Comparison of ENCODE assay signal across 13 cellular contexts in the genomic region with DNA sequence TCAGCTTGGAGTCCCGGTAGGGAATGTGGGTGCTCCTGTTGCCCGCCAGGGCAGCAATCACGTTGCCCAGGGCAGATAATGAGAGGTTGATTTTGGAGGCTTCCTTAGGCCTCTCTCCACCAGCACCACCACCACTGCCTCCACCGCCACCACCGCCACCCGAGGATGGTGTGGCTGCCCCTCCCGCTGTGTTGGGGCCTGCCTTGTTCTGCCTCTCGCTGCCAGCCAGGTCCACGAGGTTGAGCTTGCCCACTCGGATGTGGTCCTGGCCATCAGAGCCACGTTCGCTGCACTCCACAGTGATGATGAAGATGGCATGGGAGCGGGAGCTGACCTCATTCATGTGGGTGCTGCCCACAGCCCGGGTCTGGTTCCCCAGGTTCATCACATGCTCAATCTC. TPM values are rescaled to one million over a fixed set of nuclear protein-coding genes. Genes with fewer than 3 reads are reported as not detected.
A peak's percentile ranks its signal among the peaks of the same experiment; 100 is the strongest.
DNase-seq lines count a peak whose midpoint lies in the region; ATAC-seq, FAIRE-seq and TF ChIP-seq lines count a peak whose summit lies in the region.
"Had no signal": no experiment of that assay in that cellular context is flagged by ENCODE, and none has a peak within 500 bp of the region (broad histone marks: within the 10 kb centered on the region; RNA-seq: fewer than 3 reads in every experiment).

No MANE protein-coding gene starts in this region.

- DNase-seq in activated naive CD4-positive, alpha-beta T cell (lab: John Stamatoyannopoulos, UW), result no peak
- DNase-seq in activated CD8-positive, alpha-beta T cell treated with anti-CD3 and anti-CD28 coated beads, Interleukin-2, amount 10 ng/mL, durations not matched to agents 7 days and 5 days, result no peak
- DNase-seq in keratinocyte (ENCODE audit: low read depth, low spot score) (no peak), CD1c-positive myeloid dendritic cell (ENCODE audit: extremely low spot score) (no peak), SHP77 treated with DMSO at 0.1 percent for 48 hours (lab: John Stamatoyannopoulos, UW) (no peak)
- DNase-seq in stimulated activated naive CD8-positive, alpha-beta T cell treated with anti-CD3 and anti-CD28 coated beads, Interleukin-15, amount 100 ng/mL, for 72 hours, result no peak
- DNase-seq: amniotic stem cell; Kasumi-1; RPMI8226; stimulated activated CD4-positive, alpha-beta T cell treated with anti-CD3 and anti-CD28 coated beads, Interleukin-1b, Interleukin-23, amount 100 ng/mL, for 48 hours had no signal

- no peak overlapping the region for H3K9ac ChIP-seq in keratinocyte (ENCODE audit: control insufficient read depth, extremely low read depth, insufficient read depth, low read length)

- no peak for ATAC-seq in activated CD8-positive, alpha-beta T cell treated with anti-CD3 and anti-CD28 coated beads, Interleukin-2, amount 10 ng/mL, durations not matched to agents 7 days and 5 days
- no peak for ATAC-seq in stimulated activated naive CD8-positive, alpha-beta T cell treated with anti-CD3 and anti-CD28 coated beads, Interleukin-15, amount 100 ng/mL, for 72 hours
- ATAC-seq in GM18861 (IDR thresholded peaks at IDR 0.05; ENCODE audit: unreplicated experiment), result no peak

- H3K9me3 ChIP-seq in keratinocyte (ENCODE audit: control insufficient read depth, low read depth, low read length), result no peaks in the 10 kb centered on the region

- H2AFZ ChIP-seq in keratinocyte (ENCODE audit: control insufficient read depth, low read length), result no peak overlapping the region

- H3K36me3 Mint-ChIP-seq in activated naive CD4-positive, alpha-beta T cell treated with anti-CD3 and anti-CD28 coated beads, Interleukin-2, amount 50 U/mL, for 24 hours, result no peaks in the 10 kb centered on the region
- no peaks in the 10 kb centered on the region for H3K36me3 Mint-ChIP-seq in activated CD8-positive, alpha-beta T cell treated with anti-CD3 and anti-CD28 coated beads, Interleukin-2, amount 10 ng/mL, durations not matched to agents 7 days and 5 days (ENCODE audit: low read depth)

- no peaks in the 10 kb centered on the region for H3K27me3 Mint-ChIP-seq in activated naive CD4-positive, alpha-beta T cell treated with anti-CD3 and anti-CD28 coated beads, Interleukin-2, amount 50 U/mL, for 24 hours
- no peaks in the 10 kb centered on the region for H3K27me3 Mint-ChIP-seq in activated CD8-positive, alpha-beta T cell treated with anti-CD3 and anti-CD28 coated beads, Interleukin-2, amount 10 ng/mL, durations not matched to agents 7 days and 5 days (ENCODE audit: low read depth)
- no peaks in the 10 kb centered on the region for H3K27me3 Mint-ChIP-seq in stimulated activated naive CD8-positive, alpha-beta T cell treated with anti-CD3 and anti-CD28 coated beads, Interleukin-15, amount 100 ng/mL, for 72 hours

- peaks cover 9% of the 10 kb centered on the region for H3K4me1 Mint-ChIP-seq in activated naive CD4-positive, alpha-beta T cell treated with anti-CD3 and anti-CD28 coated beads, Interleukin-2, amount 50 U/mL, for 24 hours
- peaks cover 16% of the 10 kb centered on the region for H3K4me1 Mint-ChIP-seq in activated CD8-positive, alpha-beta T cell treated with anti-CD3 and anti-CD28 coated beads, Interleukin-2, amount 10 ng/mL, durations not matched to agents 7 days and 5 days (ENCODE audit: low read depth)
- peaks cover 43% of the 10 kb centered on the region for H3K4me1 Mint-ChIP-seq in stimulated activated naive CD8-positive, alpha-beta T cell treated with anti-CD3 and anti-CD28 coated beads, Interleukin-15, amount 100 ng/mL, for 72 hours

- H3K4me3 Mint-ChIP-seq in activated naive CD4-positive, alpha-beta T cell treated with anti-CD3 and anti-CD28 coated beads, Interleukin-2, amount 50 U/mL, for 24 hours, result peak overlapping the region; percentile 6
- H3K4me3 Mint-ChIP-seq in activated CD8-positive, alpha-beta T cell treated with anti-CD3 and anti-CD28 coated beads, Interleukin-2, amount 10 ng/mL, durations not matched to agents 7 days and 5 days, result peak overlapping the region; percentile 87
- peak overlapping the region; percentile 20 to 95 for H3K4me3 Mint-ChIP-seq in stimulated activated naive CD8-positive, alpha-beta T cell treated with anti-CD3 and anti-CD28 coated beads, Interleukin-15, amount 100 ng/mL, for 72 hours

- FAIRE-seq in keratinocyte (lab: Jason Lieb, UNC), result no peak
- FAIRE-seq: H54 had no signal

- dilution Hi-C loops in keratinocyte (cut with MboI; ENCODE audit: extremely low pct_ligation_motif_present, low sequenced_read_pairs), result no loop called here

- peaks cover 37% of the 10 kb centered on the region for H3K4me1 ChIP-seq in keratinocyte (ENCODE audit: control insufficient read depth, extremely low read depth, insufficient read depth, low read length)

- CTCF ChIA-PET in activated CD8-positive, alpha-beta T cell treated with anti-CD3 and anti-CD28 coated beads, Interleukin-2, amount 10 ng/mL, durations not matched to agents 7 days and 5 days (lab: Charles Lee), result interaction anchor here (0.7 to 1.5 kb wide), 5 partner anchors 8 to 373 kb away, joined by 3 to 4 read pairs (median 3); no protein-coding TSS in a partner anchor

- H4K20me1 ChIP-seq in keratinocyte (ENCODE audit: control insufficient read depth, extremely low read depth, insufficient read depth, low read length), result no peaks in the 10 kb centered on the region

- peaks cover 2 to 4% of the 10 kb centered on the region in 2 experiments for H3K36me3 ChIP-seq in keratinocyte (ENCODE audit: control insufficient read depth in 2 of 2, extremely low read depth in 1 of 2, insufficient read depth in 2 of 2, low read length in 2 of 2)

- POLR2A ChIA-PET in activated CD8-positive, alpha-beta T cell treated with anti-CD3 and anti-CD28 coated beads, Interleukin-2, amount 10 ng/mL, durations not matched to agents 7 days and 5 days (lab: Charles Lee), result interaction anchor here (1.3 to 1.5 kb wide), 2 partner anchors 10 to 17 kb away, joined by 3 read pairs; no protein-coding TSS in a partner anchor

- no peak overlapping the region for H3K27ac Mint-ChIP-seq in activated naive CD4-positive, alpha-beta T cell treated with anti-CD3 and anti-CD28 coated beads, Interleukin-2, amount 50 U/mL, for 24 hours
- H3K27ac Mint-ChIP-seq in activated CD8-positive, alpha-beta T cell treated with anti-CD3 and anti-CD28 coated beads, Interleukin-2, amount 10 ng/mL, durations not matched to agents 7 days and 5 days, result no peak overlapping the region
- no peak overlapping the region for H3K27ac Mint-ChIP-seq in stimulated activated naive CD8-positive, alpha-beta T cell treated with anti-CD3 and anti-CD28 coated beads, Interleukin-15, amount 100 ng/mL, for 72 hours

- no peak overlapping the region for H3K27ac ChIP-seq in keratinocyte (ENCODE audit: control insufficient read depth, insufficient read depth, low read length)

- H3K4me2 ChIP-seq in keratinocyte (ENCODE audit: control insufficient read depth, extremely low read depth, insufficient read depth, low read depth, low read length), result peak overlapping the region; percentile 88

- H3K4me3 ChIP-seq in keratinocyte (ENCODE audit: control insufficient read depth in 2 of 3, extremely low read depth in 1 of 3, insufficient read depth in 2 of 3, low read depth in 1 of 3, low read length in 3 of 3), result no peak overlapping the region

- peaks cover 19% of the 10 kb centered on the region for H3K79me2 ChIP-seq in keratinocyte (ENCODE audit: control insufficient read depth, insufficient read depth, low read length)

- H3K27me3 ChIP-seq in keratinocyte (ENCODE audit: control insufficient read depth, extremely low read depth, insufficient read depth, low read length), result no peaks in the 10 kb centered on the region

- H3K9me3 Mint-ChIP-seq in activated naive CD4-positive, alpha-beta T cell treated with anti-CD3 and anti-CD28 coated beads, Interleukin-2, amount 50 U/mL, for 24 hours, result no peaks in the 10 kb centered on the region
- H3K9me3 Mint-ChIP-seq in activated CD8-positive, alpha-beta T cell treated with anti-CD3 and anti-CD28 coated beads, Interleukin-2, amount 10 ng/mL, durations not matched to agents 7 days and 5 days (ENCODE audit: insufficient read depth), result no peaks in the 10 kb centered on the region
- no peaks in the 10 kb centered on the region for H3K9me3 Mint-ChIP-seq in stimulated activated naive CD8-positive, alpha-beta T cell treated with anti-CD3 and anti-CD28 coated beads, Interleukin-15, amount 100 ng/mL, for 72 hours

- no peak for TF ChIP-seq CTCF in keratinocyte (optimal IDR thresholded peaks at IDR 0.05 in 1 of 3, IDR thresholded peaks at IDR 0.05 in 1 of 3, conservative IDR thresholded peaks at IDR 0.05 in 1 of 3; ENCODE audit: extremely low read depth in 1 of 3, insufficient read depth in 2 of 3, low read length in 3 of 3)

- no peaks in the 10 kb centered on the region for H3K9me1 ChIP-seq in keratinocyte (ENCODE audit: control insufficient read depth, extremely low read depth, insufficient read depth, low read length)

RNA-seq across cellular contexts. Expression of gene KIF3C, which starts 1.3 kb away (rescaled TPM):
- 10 to 100 TPM; 11.3 to 13.4 TPM for total RNA-seq in activated CD8-positive, alpha-beta T cell treated with anti-CD3 and anti-CD28 coated beads, Interleukin-2, amount 10 ng/mL, durations not matched to agents 7 days and 5 days
- 6.5 to 8.4 TPM (median 7.4 TPM) in 3 replicates for polyA plus RNA-seq in keratinocyte
- polyA plus RNA-seq in keratinocyte (2011; ENCODE audit: low read depth), result 13.4 TPM
- polyA plus RNA-seq in keratinocyte (2011; cell fraction: cytosol; rRNA removed), result 7.0 and 10.3 TPM in 2 replicates
- 9.9 and 11.9 TPM in 2 replicates for polyA plus RNA-seq in keratinocyte (2011; cell fraction: nucleus; rRNA removed)
- polyA plus RNA-seq in keratinocyte (2012; ENCODE audit: low replicate concordance), result 5.7 and 20.9 TPM in 2 replicates
- polyA minus RNA-seq in keratinocyte, result 9.7 to 24.6 TPM (median 10.8 TPM) in 3 replicates
- 15.9 TPM for polyA minus RNA-seq in keratinocyte (2011; cell fraction: cytosol; rRNA and poly(A)+ RNA removed)
- polyA minus RNA-seq in keratinocyte (2011; cell fraction: nucleus; rRNA and poly(A)+ RNA removed), result 10.2 and 13.2 TPM in 2 replicates

RNA-seq across cellular contexts. Expression of gene RAB10, which starts 52.9 kb away (rescaled TPM):
- total RNA-seq in activated CD8-positive, alpha-beta T cell treated with anti-CD3 and anti-CD28 coated beads, Interleukin-2, amount 10 ng/mL, durations not matched to agents 7 days and 5 days, result 100 to 1,000 TPM; 110 to 115 TPM
- 139 to 252 TPM (median 161 TPM) in 3 replicates for polyA plus RNA-seq in keratinocyte
- 328 TPM for polyA plus RNA-seq in keratinocyte (2011; ENCODE audit: low read depth)
- polyA plus RNA-seq in keratinocyte (2011; cell fraction: cytosol; rRNA removed), result 225 and 344 TPM in 2 replicates
- polyA plus RNA-seq in keratinocyte (2011; cell fraction: nucleus; rRNA removed), result 141 and 287 TPM in 2 replicates
- polyA plus RNA-seq in keratinocyte (2012; ENCODE audit: low replicate concordance), result 176 and 274 TPM in 2 replicates
- polyA minus RNA-seq in keratinocyte, result 27.3 to 149 TPM (median 105 TPM) in 3 replicates
- 202 TPM for polyA minus RNA-seq in keratinocyte (2011; cell fraction: cytosol; rRNA and poly(A)+ RNA removed)
- 73.4 and 110 TPM in 2 replicates for polyA minus RNA-seq in keratinocyte (2011; cell fraction: nucleus; rRNA and poly(A)+ RNA removed)

Comparison
In these comparisons a context has a peak if more than half of its experiments do, and no peak if none do; other contexts are left out.
1. H3K4me3 Mint-ChIP-seq: peak in every context shown above with its lines; median percentile 87 in activated CD8-positive, alpha-beta T cell treated with anti-CD3 and anti-CD28 coated beads, Interleukin-2, amount 10 ng/mL, durations not matched to agents 7 days and 5 days; 58 in stimulated activated naive CD8-positive, alpha-beta T cell treated with anti-CD3 and anti-CD28 coated beads, Interleukin-15, amount 100 ng/mL, for 72 hours; 6 in activated naive CD4-positive, alpha-beta T cell treated with anti-CD3 and anti-CD28 coated beads, Interleukin-2, amount 50 U/mL, for 24 hours.